Comparison of ENCODE assay signal across 11 cellular contexts in genomic region chr2:236538242-236538641, GRCh38. TPM values are rescaled to one million over a fixed set of nuclear protein-coding genes. Genes with fewer than 3 reads are reported as not detected.
A peak's percentile ranks its signal among the peaks of the same experiment; 100 is the strongest.
DNase-seq lines count a peak whose midpoint lies in the region; ATAC-seq and TF ChIP-seq lines count a peak whose summit lies in the region.
"Had no signal": no experiment of that assay in that cellular context is flagged by ENCODE, and none has a peak within 500 bp of the region (broad histone marks: within the 10 kb centered on the region; RNA-seq: fewer than 3 reads in every experiment).

No MANE protein-coding gene starts in this region.

- no peaks in the 10 kb centered on the region for H3K27me3 Mint-ChIP-seq in CD4-positive, alpha-beta memory T cell
- H3K27me3 Mint-ChIP-seq in HFFc6 (ENCODE audit: insufficient read depth) = peaks cover 1% of the 10 kb centered on the region; the same call in 1 of the 2 replicates

- H4K20me1 ChIP-seq in MM.1S (ENCODE audit: insufficient read depth, low read length) = no peaks in the 10 kb centered on the region

- peak; percentile 31 for TF ChIP-seq POLR2A in GM19099 (IDR thresholded peaks at IDR 0.05; ENCODE audit: extremely low read depth, insufficient read length, low read depth)

- H3K36me3 Mint-ChIP-seq in CD4-positive, alpha-beta memory T cell = peaks cover 31 to 43% of the 10 kb centered on the region in 2 donors
- H3K36me3 Mint-ChIP-seq in HFFc6 (ENCODE audit: low read depth) = no peaks in the 10 kb centered on the region

- 0 out of 2 replicates have a peak overlapping the region, but pooled peaks have one; percentile 2 for H3K4me2 ChIP-seq in MM.1S (ENCODE audit: low read depth, low read length)

- ATAC-seq in lower lobe of right lung = no peak
- no peak for ATAC-seq in SK-N-SH treated with all-trans-retinoic acid at 6 μM for 48 hours

- peak overlapping the region; percentile 71 to 72 for H3K4me3 ChIP-seq in CD4-positive, alpha-beta memory T cell (ENCODE audit: low read length in 2 of 2)
- no peak overlapping the region for H3K4me3 ChIP-seq in MM.1S (ENCODE audit: low read length)
- peak overlapping the region; percentile 22 for H3K4me3 ChIP-seq in lower lobe of right lung

- peaks cover 49 to 83% (median 63%) of the 10 kb centered on the region in 4 donors for H3K4me1 Mint-ChIP-seq in CD4-positive, alpha-beta memory T cell
- no peaks in the 10 kb centered on the region for H3K4me1 Mint-ChIP-seq in HFFc6 (ENCODE audit: low read depth)

- peak overlapping the region; percentile 90 to 100 (median 97) for H3K27ac Mint-ChIP-seq in CD4-positive, alpha-beta memory T cell
- no peak overlapping the region for H3K27ac Mint-ChIP-seq in HFFc6

- H3K36me3 ChIP-seq in CD4-positive, alpha-beta memory T cell (ENCODE audit: insufficient read depth, low read length) = no peaks in the 10 kb centered on the region
- no peaks in the 10 kb centered on the region for H3K36me3 ChIP-seq in MM.1S (replicated peaks; ENCODE audit: insufficient read depth, low read length)
- no peaks in the 10 kb centered on the region for H3K36me3 ChIP-seq in lower lobe of right lung
- H3K36me3 ChIP-seq: esophagus squamous epithelium had no signal

- H2AFZ ChIP-seq in MM.1S (ENCODE audit: low read length) = no peak overlapping the region

- no peaks in the 10 kb centered on the region for H3K9me3 Mint-ChIP-seq in CD4-positive, alpha-beta memory T cell
- H3K9me3 Mint-ChIP-seq in HFFc6 = peaks cover 6% of the 10 kb centered on the region; the same call in 1 of the 2 replicates

- peaks cover 50% of the 10 kb centered on the region for H3K4me1 ChIP-seq in CD4-positive, alpha-beta memory T cell (ENCODE audit: insufficient read depth, low read length)
- peaks cover 14% of the 10 kb centered on the region for H3K4me1 ChIP-seq in MM.1S (ENCODE audit: low read length)
- H3K4me1 ChIP-seq in lower lobe of right lung = no peaks in the 10 kb centered on the region
- H3K4me1 ChIP-seq: esophagus squamous epithelium had no signal

- H3K9me3 ChIP-seq in CD4-positive, alpha-beta memory T cell (ENCODE audit: control insufficient read depth in 1 of 2, low read length in 2 of 2) = no peaks in the 10 kb centered on the region
- H3K9me3 ChIP-seq in MM.1S (replicated peaks; ENCODE audit: insufficient read depth, low read length) (no peaks in the 10 kb centered on the region), lower lobe of right lung (no peaks in the 10 kb centered on the region)
- H3K9me3 ChIP-seq: esophagus squamous epithelium had no signal

- no peaks in the 10 kb centered on the region for H3F3A ChIP-seq in MM.1S (ENCODE audit: insufficient read depth, low read length)

- TF ChIP-seq CTCF in MM.1S (IDR thresholded peaks at IDR 0.05; ENCODE audit: low read length) (no peak), lower lobe of right lung (IDR thresholded peaks at IDR 0.05) (no peak), HFFc6 (IDR thresholded peaks at IDR 0.05) (no peak)

- CTCF ChIA-PET in CD4-positive, alpha-beta memory T cell (lab: Charles Lee; ENCODE audit: partially characterized antibody) = interaction anchor here (4.6 to 4.8 kb wide), 2 partner anchors 26 to 31 kb away, joined by 40 to 52 read pairs; partner anchors contain the start of gene ACKR3

- POLR2A ChIA-PET in CD4-positive, alpha-beta memory T cell (lab: Charles Lee; ENCODE audit: partially characterized antibody) = interaction anchor here (1.7 to 5.1 kb wide), 3 partner anchors 10 to 25 kb away, joined by 5 to 93 read pairs (median 27); no protein-coding TSS in a partner anchor

- peak overlapping the region; percentile 69 for H3K27ac ChIP-seq in CD4-positive, alpha-beta memory T cell (ENCODE audit: low read depth, low read length)
- H3K27ac ChIP-seq in MM.1S (ENCODE audit: low read length) = no peak overlapping the region; the same call in 1 of the 2 replicates
- no peak overlapping the region for H3K27ac ChIP-seq in lower lobe of right lung
- H3K27ac ChIP-seq: esophagus squamous epithelium had no signal

- no peaks in the 10 kb centered on the region for H3K79me2 ChIP-seq in MM.1S (ENCODE audit: low read length)

- H3K9me2 ChIP-seq in MM.1S (replicated peaks; ENCODE audit: insufficient read depth, low read length) = no peaks in the 10 kb centered on the region

- H3K27me3 ChIP-seq in CD4-positive, alpha-beta memory T cell (ENCODE audit: insufficient read depth, low read length) = no peaks in the 10 kb centered on the region
- no peaks in the 10 kb centered on the region for H3K27me3 ChIP-seq in MM.1S (replicated peaks; ENCODE audit: insufficient read depth, low read length)
- H3K27me3 ChIP-seq in lower lobe of right lung (ENCODE audit: low read depth) = no peaks in the 10 kb centered on the region
- H3K27me3 ChIP-seq: esophagus squamous epithelium had no signal

- no peak for DNase-seq in CD4-positive, alpha-beta memory T cell
- peak; percentile 15 for DNase-seq in MM.1S
- no peak for DNase-seq in lower lobe of right lung
- no peak for DNase-seq in HFFc6
- no peak for DNase-seq in mucosa of gallbladder (ENCODE audit: low spot score)
- DNase-seq in HuH-7 (ENCODE audit: low spot score) = no peak
- DNase-seq: esophagus squamous epithelium, NCI-H526 treated with DMSO at 0.1 percent for 48 hours had no signal

- intact Hi-C loops in CD4-positive, alpha-beta memory T cell (cut with micrococcal nuclease) = no loop called here
- intact Hi-C loops in lower lobe of right lung (cut with DNase I) = no loop called here

- H3K9ac ChIP-seq in MM.1S (ENCODE audit: low read length) = no peak overlapping the region

- peak overlapping the region; percentile 97 to 100 (median 100) for H3K4me3 Mint-ChIP-seq in CD4-positive, alpha-beta memory T cell
- no peak overlapping the region for H3K4me3 Mint-ChIP-seq in HFFc6

TF ChIP-seq in SK-N-SH treated with all-trans-retinoic acid at 6 μM for 48 hours, 23 proteins besides CTCF, POLR2A, EP300 and RAD21:
- TF ChIP-seq BACH2 (CRISPR knock-in tag; IDR thresholded peaks at IDR 0.05; ENCODE audit: borderline replicate concordance) (no peak), SNAI2 (CRISPR knock-in tag; IDR thresholded peaks at IDR 0.05) (no peak), GLIS3 (CRISPR knock-in tag; IDR thresholded peaks at IDR 0.05) (no peak), ARNTL (CRISPR knock-in tag; IDR thresholded peaks at IDR 0.05; ENCODE audit: borderline replicate concordance, low read depth) (no peak), TOX (CRISPR knock-in tag; IDR thresholded peaks at IDR 0.05; ENCODE audit: borderline replicate concordance) (no peak), ZFP30 (CRISPR knock-in tag; IDR thresholded peaks at IDR 0.05) (no peak), ZNF70 (CRISPR knock-in tag; IDR thresholded peaks at IDR 0.05) (no peak)

RNA-seq across cellular contexts. Expression of gene ACKR3, which starts 31.4 kb away (rescaled TPM):
- total RNA-seq in CD4-positive, alpha-beta memory T cell = 1 to 10 TPM; 4.2 TPM
- polyA plus RNA-seq in CD4-positive, alpha-beta memory T cell = 1 to 10 TPM; 3.7 to 4.5 TPM
- total RNA-seq in lower lobe of right lung = 12.6 TPM
- under 1 TPM in 1 of 6 experiments, not detected in 5; 0.12 TPM for total RNA-seq in HFFc6 (2021; fragmentation: NEBNext Ultra II Directional; extraction: Animal tissue kit (Norgen Biotek cat#: 25700))
- total RNA-seq in mucosa of gallbladder = 12.0 TPM
- total RNA-seq: SK-MEL-5 had no signal

Comparison
In these comparisons a context has a peak if more than half of its experiments do, and no peak if none do; other contexts are left out.
1. RNA of gene ACKR3, which starts 31.4 kb away (total RNA-seq): 12.6 TPM in lower lobe of right lung (single experiment), 12.0 TPM in mucosa of gallbladder (single experiment) and 4.2 TPM in CD4-positive, alpha-beta memory T cell; 0.12 TPM in HFFc6; every median in the first group is over 4 times any median in the second.